ENCODE assay signal across 13 cellular contexts in the genomic region with DNA sequence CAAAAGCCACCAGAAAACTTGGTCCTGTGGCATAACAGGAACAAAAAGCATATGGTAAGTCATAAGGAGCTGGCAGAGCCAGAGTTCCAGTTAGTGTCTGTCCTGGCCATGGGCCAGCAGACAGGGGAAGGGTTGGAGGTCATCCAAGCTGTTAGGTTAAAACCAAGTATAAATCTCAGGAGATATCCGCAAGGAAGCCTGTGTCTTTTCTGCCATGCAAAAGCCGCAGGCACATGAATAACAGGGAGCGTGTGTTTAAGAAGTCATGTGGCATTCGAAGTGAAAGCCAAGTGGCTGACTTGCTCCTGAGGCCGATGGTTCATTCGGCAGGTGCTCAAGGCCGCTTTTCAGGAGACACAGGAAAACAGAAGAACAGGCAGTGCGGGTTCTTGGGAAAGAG. TPM values are rescaled to one million over a fixed set of nuclear protein-coding genes. Genes with fewer than 3 reads are reported as not detected.
DNase-seq lines count a peak whose midpoint lies in the region; ATAC-seq, FAIRE-seq and TF ChIP-seq lines count a peak whose summit lies in the region.
"Had no signal": no experiment of that assay in that cellular context is flagged by ENCODE, and none has a peak within 500 bp of the region (broad histone marks: within the 10 kb centered on the region; RNA-seq: fewer than 3 reads in every experiment).

No MANE protein-coding gene starts in this region.

- ATAC-seq in K562: no peak
- no peak for ATAC-seq in HepG2
- ATAC-seq in HG03045 (IDR thresholded peaks at IDR 0.05; ENCODE audit: unreplicated experiment): no peak

- intact Hi-C loops in K562 (cut with micrococcal nuclease): no loop called here
- intact Hi-C loops in HepG2 (cut with micrococcal nuclease; ENCODE audit: unreplicated experiment): no loop called here
- intact Hi-C loops in testis (cut with DNase I; ENCODE audit: low total_unique reads): no loop called here

- no peaks in the 10 kb centered on the region for H3K9me3 ChIP-seq in K562 (replicated peaks; ENCODE audit: control insufficient read depth, insufficient read depth, low read depth, low read length)
- H3K9me3 ChIP-seq in HepG2 (ENCODE audit: low read length): no peaks in the 10 kb centered on the region
- no peaks in the 10 kb centered on the region for H3K9me3 ChIP-seq in testis

- peaks cover 4 to 12% of the 10 kb centered on the region in 2 experiments; a peak in 3 of 5 replicates for H3K27me3 ChIP-seq in K562 (ENCODE audit: control insufficient read depth in 2 of 2, insufficient read depth in 2 of 2, low read length in 2 of 2)
- H3K27me3 ChIP-seq in HepG2 (ENCODE audit: control insufficient read depth in 1 of 2, insufficient read depth in 2 of 2, low read length in 2 of 2): no peaks in the 10 kb centered on the region
- H3K27me3 ChIP-seq in testis: no peaks in the 10 kb centered on the region

- H4K20me1 ChIP-seq in K562 (replicated peaks; ENCODE audit: control insufficient read depth, insufficient read depth, low read length) (no peaks in the 10 kb centered on the region), HepG2 (ENCODE audit: insufficient read depth, low read length) (no peaks in the 10 kb centered on the region)

- H3K36me3 ChIP-seq in K562 (ENCODE audit: control insufficient read depth, insufficient read depth, low read length) (no peaks in the 10 kb centered on the region), HepG2 (replicated peaks in 1 of 2; ENCODE audit: control insufficient read depth in 1 of 2, insufficient read depth in 2 of 2, low read length in 2 of 2) (no peaks in the 10 kb centered on the region), testis (ENCODE audit: low read depth, missing control alignments) (no peaks in the 10 kb centered on the region)

- CTCF ChIA-PET in K562 (lab: Yijun Ruan, JAX; ENCODE audit: low intra/inter-chr PET ratio) (no interaction called here), HepG2 (lab: Yijun Ruan, JAX; ENCODE audit: low intra/inter-chr PET ratio, low total read pairs) (no interaction called here)

- POLR2A ChIA-PET in K562 (lab: Yijun Ruan, JAX): no interaction called here
- POLR2A ChIA-PET in HepG2 (lab: Yijun Ruan, JAX): interaction anchor here (2.0 kb wide), 1 partner anchor 20 kb away, joined by 6 read pairs; a partner anchor contains a TSS

- H2AFZ ChIP-seq in K562 (ENCODE audit: low read depth, low read length): no peak overlapping the region
- H2AFZ ChIP-seq in HepG2 (ENCODE audit: low read length): no peak overlapping the region

- TF ChIP-seq CTCF in K562 (IDR thresholded peaks at IDR 0.05 in 2 of 3, conservative IDR thresholded peaks at IDR 0.05 in 1 of 3; ENCODE audit: insufficient read depth in 2 of 3, low read depth in 1 of 3, low read length in 3 of 3) (no peak), HepG2 (CRISPR knock-in tag; IDR thresholded peaks at IDR 0.05) (no peak), testis (IDR thresholded peaks at IDR 0.05) (no peak)

- no peaks in the 10 kb centered on the region for H3K9me1 ChIP-seq in K562 (ENCODE audit: control insufficient read depth, insufficient read depth, low read length)

- in situ Hi-C loops in K562 (cut with MboI) (no loop called here), HepG2 (cut with HindIII; ENCODE audit: extremely low pct_ligation_motif_present, low pct_unique_long_range_greater_than_20kb) (no loop called here)

- peak; percentile 68 for DNase-seq in NCI-H2196 (lab: John Stamatoyannopoulos, UW; ENCODE audit: unreplicated experiment)
- DNase-seq in NCI-H2196 treated with DMSO at 0.1 percent for 48 hours (lab: John Stamatoyannopoulos, UW; ENCODE audit: unreplicated experiment): no peak
- DNase-seq in K562 (ENCODE audit: extremely low read depth in 1 of 4, low spot score in 3 of 4): peak in 1 of 4 experiments; percentile 11
- no peak for DNase-seq in HepG2 (ENCODE audit: low spot score)
- peak; percentile 74 for DNase-seq in testis
- no peak for DNase-seq in amniotic stem cell (lab: John Stamatoyannopoulos, UW)
- no peak for DNase-seq in NCI-H2107 treated with DMSO at 0.1 percent for 48 hours (lab: John Stamatoyannopoulos, UW; ENCODE audit: unreplicated experiment)
- DNase-seq: immature natural killer cell, NCI-H2107, posterior cingulate gyrus, SW 1271 had no signal

- TF ChIP-seq EP300 in K562 (IDR thresholded peaks at IDR 0.05; ENCODE audit: low read length): no peak
- no peak for TF ChIP-seq EP300 in HepG2 (IDR thresholded peaks at IDR 0.05; ENCODE audit: low read depth in 2 of 2, low read length in 2 of 2)
- no peak for TF ChIP-seq EP300 in HepG2 (CRISPR knock-in tag; IDR thresholded peaks at IDR 0.05; ENCODE audit: borderline replicate concordance)

- 17% methylated on average over 7 of the region's 8 CpGs for WGBS in K562 (ENCODE audit: insufficient coverage, low coverage, missing lambda C conversion rate)
- 75% methylated on average over 8 of the region's 8 CpGs for WGBS in HepG2 (ENCODE audit: low lambda C conversion rate)
- 21 to 31% methylated on average over 8 of the region's 8 CpGs for WGBS in testis, 2 donors

- H3K79me2 ChIP-seq in K562 (ENCODE audit: control insufficient read depth, insufficient read depth, low read length) (no peaks in the 10 kb centered on the region), HepG2 (ENCODE audit: insufficient read depth, low read length) (no peaks in the 10 kb centered on the region)

- no peak for FAIRE-seq in K562 (lab: Jason Lieb, UNC)
- FAIRE-seq in HepG2 (lab: Jason Lieb, UNC): no peak
- FAIRE-seq: A204.1 had no signal

- H3K4me2 ChIP-seq in K562 (ENCODE audit: insufficient read depth, low read length) (no peak overlapping the region), HepG2 (ENCODE audit: low read depth, low read length) (peak overlapping the region; percentile 4; the same call in 1 of the 2 replicates)

- H3K9ac ChIP-seq in K562 (ENCODE audit: insufficient read depth in 1 of 2, low read depth in 2 of 2, low read length in 2 of 2): no peak overlapping the region; a peak in 1 of 4 replicates
- H3K9ac ChIP-seq in HepG2 (ENCODE audit: insufficient read depth, low read depth, low read length): no peak overlapping the region

- H3K4me3 ChIP-seq in K562 (no peak overlapping the region), HepG2 (replicated peaks in 1 of 3; ENCODE audit: insufficient read depth in 1 of 3, low read depth in 2 of 3, low read length in 3 of 3) (no peak overlapping the region), testis (no peak overlapping the region)

- TF ChIP-seq RAD21 in K562 (CRISPR knock-in tag; conservative IDR thresholded peaks at IDR 0.05 in 1 of 2, IDR thresholded peaks at IDR 0.05 in 1 of 2) (no peak), HepG2 (CRISPR knock-in tag; IDR thresholded peaks at IDR 0.05) (no peak)

- TF ChIP-seq POLR2A in K562 (conservative IDR thresholded peaks at IDR 0.05) (no peak), HepG2 (IDR thresholded peaks at IDR 0.05; ENCODE audit: insufficient read depth in 1 of 2, low read depth in 2 of 2, low read length in 2 of 2) (no peak), testis (IDR thresholded peaks at IDR 0.05) (no peak)

- H3K4me1 ChIP-seq in K562 (replicated peaks in 1 of 2; ENCODE audit: control insufficient read depth in 2 of 2, insufficient read depth in 2 of 2, low read length in 2 of 2): no peaks in the 10 kb centered on the region; a peak in 1 of 5 replicates
- peaks cover 24% of the 10 kb centered on the region for H3K4me1 ChIP-seq in HepG2 (ENCODE audit: insufficient read depth, low read length)
- peaks cover 35% of the 10 kb centered on the region for H3K4me1 ChIP-seq in testis

- no peak overlapping the region for H3K27ac ChIP-seq in K562 (ENCODE audit: extremely low read depth, low read depth, low read length)
- no peak overlapping the region for H3K27ac ChIP-seq in HepG2 (ENCODE audit: extremely low read length, insufficient read depth, low read length)
- peak overlapping the region; percentile 16 to 36 for H3K27ac ChIP-seq in testis

- BruUV-seq in K562 (replicated peaks; lab: Mats Ljungman, UMichigan) (no TSS peak), HepG2 (replicated peaks; lab: Mats Ljungman, UMichigan) (no TSS peak)

RNA-seq across cellular contexts. Expression of a gene that starts 20.4 kb away (rescaled TPM):
- 46.4 and 78.7 TPM in 2 replicates for total RNA-seq in K562 (2011; cell fraction: chromatin; rRNA removed; ENCODE audit: low replicate concordance)
- 33.2 and 34.7 TPM in 2 replicates for total RNA-seq in K562 (2011; cell fraction: nucleolus; rRNA removed)
- total RNA-seq in K562 (2011; cell fraction: nucleoplasm; rRNA removed): 52.1 and 66.6 TPM in 2 replicates
- total RNA-seq in K562 (2014; rRNA removed): 58.9 and 67.5 TPM in 2 replicates
- total RNA-seq in K562 (2014; rRNA removed; fragmentation: Illumina TruSeq; extraction: Trizol): 69.2 and 85.5 TPM in 2 replicates
- total RNA-seq in K562 (2015; rRNA removed; fragmentation: Illumina TruSeq; extraction: Trizol): 69.4 and 70.5 TPM in 2 replicates
- total RNA-seq in K562 (2021): 83.4 and 87.2 TPM in 2 replicates
- polyA plus RNA-seq in K562 (2011; rRNA removed): 67.3 and 95.6 TPM in 2 replicates
- polyA plus RNA-seq in K562 (2011; cell fraction: cytosol; rRNA removed): 40.0 and 44.9 TPM in 2 replicates
- 65.4 and 66.4 TPM in 2 replicates for polyA plus RNA-seq in K562 (2011; cell fraction: nucleus; rRNA removed)
- 63.3 and 108 TPM in 2 replicates for polyA plus RNA-seq in K562 (2012)
- polyA plus RNA-seq in K562 (2014; fragmentation: Illumina TruSeq; extraction: Trizol): 58.2 and 58.3 TPM in 2 replicates
- 10 to 100 TPM; 15.0 to 16.3 TPM for polyA plus RNA-seq in K562 (2014; fragmentation: Nextera tagmentation; extraction: Ambion mirVana)
- polyA plus RNA-seq in K562 (2014; rRNA removed): 56.0 and 73.0 TPM in 2 replicates
- polyA minus RNA-seq in K562 (2011; rRNA and poly(A)+ RNA removed): 140 and 184 TPM in 2 replicates
- polyA minus RNA-seq in K562 (2011; cell fraction: cytosol; rRNA and poly(A)+ RNA removed): 105 and 124 TPM in 2 replicates
- polyA minus RNA-seq in K562 (2011; cell fraction: nucleus; rRNA and poly(A)+ RNA removed): 57.4 and 90.2 TPM in 2 replicates
- total RNA-seq in HepG2 (2016; rRNA removed; fragmentation: Illumina TruSeq; extraction: Trizol): 266 and 335 TPM in 2 replicates
- total RNA-seq in HepG2 (2016; cell fraction: cytosol; rRNA removed; fragmentation: Illumina TruSeq; extraction: Trizol; ENCODE audit: low read depth): 24.5 and 25.0 TPM in 2 replicates
- total RNA-seq in HepG2 (2016; cell fraction: insoluble cytoplasmic fraction; rRNA removed; fragmentation: Illumina TruSeq; extraction: Trizol): 274 and 331 TPM in 2 replicates
- total RNA-seq in HepG2 (2016; cell fraction: membrane; rRNA removed; fragmentation: Illumina TruSeq; extraction: Trizol): 50.4 and 51.0 TPM in 2 replicates
- total RNA-seq in HepG2 (2016; cell fraction: nucleus; rRNA removed; fragmentation: Illumina TruSeq; extraction: Trizol): 144 and 151 TPM in 2 replicates
- 250 and 265 TPM in 2 replicates for polyA plus RNA-seq in HepG2 (2011; rRNA removed)
- polyA plus RNA-seq in HepG2 (2011; cell fraction: cytosol; rRNA removed): 227 and 241 TPM in 2 replicates
- 192 and 209 TPM in 2 replicates for polyA plus RNA-seq in HepG2 (2011; cell fraction: nucleus; rRNA removed)
- polyA plus RNA-seq in HepG2 (2012): 200 and 223 TPM in 2 replicates
- 19.1 and 23.5 TPM in 2 replicates for polyA plus RNA-seq in HepG2 (2016; cell fraction: cytosol; fragmentation: Illumina TruSeq; extraction: Trizol; ENCODE audit: low read depth)
- polyA plus RNA-seq in HepG2 (2016; cell fraction: insoluble cytoplasmic fraction; fragmentation: Illumina TruSeq; extraction: Trizol; ENCODE audit: low read depth): 302 and 333 TPM in 2 replicates
- polyA plus RNA-seq in HepG2 (2016; cell fraction: membrane; fragmentation: Illumina TruSeq; extraction: Trizol; ENCODE audit: low read depth): 32.1 and 33.4 TPM in 2 replicates
- polyA plus RNA-seq in HepG2 (2016; cell fraction: nucleus; fragmentation: Illumina TruSeq; extraction: Trizol; ENCODE audit: insufficient read depth, low read depth): 152 and 173 TPM in 2 replicates
- 250 and 886 TPM in 2 replicates for polyA minus RNA-seq in HepG2 (2011; rRNA and poly(A)+ RNA removed; ENCODE audit: low replicate concordance)
- 449 and 493 TPM in 2 replicates for polyA minus RNA-seq in HepG2 (2011; cell fraction: cytosol; rRNA and poly(A)+ RNA removed)
- 609 and 625 TPM in 2 replicates for polyA minus RNA-seq in HepG2 (2011; cell fraction: nucleus; rRNA and poly(A)+ RNA removed)
- 100 to 1,000 TPM; 279 to 319 TPM for total RNA-seq in testis
- polyA plus RNA-seq in testis (ENCODE audit: insufficient read depth, low read depth, low replicate concordance): 375 TPM

RNA-seq across cellular contexts. Expression of a gene that starts 34.6 kb away (rescaled TPM):
- 35.8 and 60.9 TPM in 2 replicates for total RNA-seq in K562 (2011; cell fraction: chromatin; rRNA removed; ENCODE audit: low replicate concordance)
- 25.4 and 31.2 TPM in 2 replicates for total RNA-seq in K562 (2011; cell fraction: nucleolus; rRNA removed)
- 29.5 and 34.1 TPM in 2 replicates for total RNA-seq in K562 (2011; cell fraction: nucleoplasm; rRNA removed)
- 10.9 and 12.8 TPM in 2 replicates for total RNA-seq in K562 (2014; rRNA removed)
- 12.1 and 14.7 TPM in 2 replicates for total RNA-seq in K562 (2014; rRNA removed; fragmentation: Illumina TruSeq; extraction: Trizol)
- 8.2 and 8.6 TPM in 2 replicates for total RNA-seq in K562 (2015; rRNA removed; fragmentation: Illumina TruSeq; extraction: Trizol)
- 11.8 and 13.2 TPM in 2 replicates for total RNA-seq in K562 (2021)
- polyA plus RNA-seq in K562 (2011; rRNA removed): 11.6 and 16.9 TPM in 2 replicates
- polyA plus RNA-seq in K562 (2011; cell fraction: cytosol; rRNA removed): 11.3 and 11.5 TPM in 2 replicates
- 13.7 and 16.1 TPM in 2 replicates for polyA plus RNA-seq in K562 (2011; cell fraction: nucleus; rRNA removed)
- polyA plus RNA-seq in K562 (2012): 16.5 and 60.4 TPM in 2 replicates
- polyA plus RNA-seq in K562 (2014; fragmentation: Illumina TruSeq; extraction: Trizol): 15.6 and 15.9 TPM in 2 replicates
- polyA plus RNA-seq in K562 (2014; fragmentation: Nextera tagmentation; extraction: Ambion mirVana): 1 to 10 TPM; 3.7 to 3.8 TPM
- polyA plus RNA-seq in K562 (2014; rRNA removed): 16.0 and 23.5 TPM in 2 replicates
- 11.4 and 16.7 TPM in 2 replicates for polyA minus RNA-seq in K562 (2011; rRNA and poly(A)+ RNA removed)
- polyA minus RNA-seq in K562 (2011; cell fraction: cytosol; rRNA and poly(A)+ RNA removed): 6.6 and 7.8 TPM in 2 replicates
- polyA minus RNA-seq in K562 (2011; cell fraction: nucleus; rRNA and poly(A)+ RNA removed): 10.8 and 14.7 TPM in 2 replicates
- total RNA-seq in HepG2 (2016; rRNA removed; fragmentation: Illumina TruSeq; extraction: Trizol): 27.1 and 29.4 TPM in 2 replicates
- total RNA-seq in HepG2 (2016; cell fraction: cytosol; rRNA removed; fragmentation: Illumina TruSeq; extraction: Trizol; ENCODE audit: low read depth): 42.3 and 43.2 TPM in 2 replicates
- 26.8 and 26.9 TPM in 2 replicates for total RNA-seq in HepG2 (2016; cell fraction: insoluble cytoplasmic fraction; rRNA removed; fragmentation: Illumina TruSeq; extraction: Trizol)
- total RNA-seq in HepG2 (2016; cell fraction: membrane; rRNA removed; fragmentation: Illumina TruSeq; extraction: Trizol): 52.2 and 60.9 TPM in 2 replicates
- total RNA-seq in HepG2 (2016; cell fraction: nucleus; rRNA removed; fragmentation: Illumina TruSeq; extraction: Trizol): 20.0 and 20.6 TPM in 2 replicates
- 135 and 141 TPM in 2 replicates for polyA plus RNA-seq in HepG2 (2011; rRNA removed)
- 141 and 148 TPM in 2 replicates for polyA plus RNA-seq in HepG2 (2011; cell fraction: cytosol; rRNA removed)
- 91.7 and 99.3 TPM in 2 replicates for polyA plus RNA-seq in HepG2 (2011; cell fraction: nucleus; rRNA removed)
- polyA plus RNA-seq in HepG2 (2012): 48.1 and 57.2 TPM in 2 replicates
- 45.3 and 47.3 TPM in 2 replicates for polyA plus RNA-seq in HepG2 (2016; cell fraction: cytosol; fragmentation: Illumina TruSeq; extraction: Trizol; ENCODE audit: low read depth)
- polyA plus RNA-seq in HepG2 (2016; cell fraction: insoluble cytoplasmic fraction; fragmentation: Illumina TruSeq; extraction: Trizol; ENCODE audit: low read depth): 33.2 and 35.9 TPM in 2 replicates
- polyA plus RNA-seq in HepG2 (2016; cell fraction: membrane; fragmentation: Illumina TruSeq; extraction: Trizol; ENCODE audit: low read depth): 57.1 and 57.2 TPM in 2 replicates
- polyA plus RNA-seq in HepG2 (2016; cell fraction: nucleus; fragmentation: Illumina TruSeq; extraction: Trizol; ENCODE audit: insufficient read depth, low read depth): 21.9 and 35.2 TPM in 2 replicates
- 18.4 and 144 TPM in 2 replicates for polyA minus RNA-seq in HepG2 (2011; rRNA and poly(A)+ RNA removed; ENCODE audit: low replicate concordance)
- 64.7 and 68.0 TPM in 2 replicates for polyA minus RNA-seq in HepG2 (2011; cell fraction: cytosol; rRNA and poly(A)+ RNA removed)
- 130 and 135 TPM in 2 replicates for polyA minus RNA-seq in HepG2 (2011; cell fraction: nucleus; rRNA and poly(A)+ RNA removed)
- total RNA-seq in testis: 10 to 100 TPM; 26.8 to 38.3 TPM
- polyA plus RNA-seq in testis (ENCODE audit: insufficient read depth, low read depth, low replicate concordance): 25.4 TPM

Comparison
In these comparisons a context has a peak if more than half of its experiments do, and no peak if none do; other contexts are left out.
1. DNase-seq: peak in NCI-H2196 (single experiment) and testis (single experiment); none in NCI-H2196 treated with DMSO at 0.1 percent for 48 hours (single experiment), HepG2 (single experiment), amniotic stem cell (single experiment) and NCI-H2107 treated with DMSO at 0.1 percent for 48 hours (single experiment).
2. H3K27ac ChIP-seq: peak in testis (2 of 2); none in K562 (single experiment) and HepG2 (single experiment).